14 cellular contexts compared by ENCODE assay signal in the genomic region with DNA sequence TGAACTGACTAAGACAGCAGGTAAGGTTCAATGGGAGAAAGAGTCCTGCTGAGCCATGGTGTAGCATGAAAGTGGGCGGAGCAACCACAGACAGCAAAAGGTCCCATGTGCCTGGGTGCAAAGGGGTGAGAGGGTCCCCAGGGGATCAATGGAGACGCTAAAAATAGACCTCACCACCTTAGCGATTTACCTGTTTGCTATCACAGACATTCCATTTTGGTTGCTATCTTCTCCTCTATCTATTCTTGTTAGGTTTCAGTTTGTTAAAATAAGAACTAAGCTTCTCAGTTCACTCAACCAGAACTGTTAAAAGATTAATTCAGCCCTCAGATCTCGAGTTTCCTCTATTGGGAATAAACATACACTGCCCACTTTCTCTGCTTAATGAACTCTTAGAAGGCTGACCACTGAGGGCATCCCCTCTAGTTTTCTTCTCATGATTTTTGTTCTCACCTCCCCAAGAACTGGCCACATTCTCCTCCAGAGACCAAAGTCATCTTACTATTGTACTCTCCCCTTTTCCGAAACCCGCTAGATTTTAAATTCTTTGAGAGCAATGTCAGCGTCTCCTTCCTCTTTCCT.
DNase-seq lines count a peak whose midpoint lies in the region; ATAC-seq and TF ChIP-seq lines count a peak whose summit lies in the region.
"Had no signal": no experiment of that assay in that cellular context is flagged by ENCODE, and none has a peak within 500 bp of the region (broad histone marks: within the 10 kb centered on the region; RNA-seq: fewer than 3 reads in every experiment).

No MANE protein-coding gene starts in this region.

- H3K27ac Mint-ChIP-seq in IgD-negative memory B cell = no peak overlapping the region
- H3K27ac Mint-ChIP-seq: activated CD4-positive, alpha-beta T cell treated with anti-CD3 and anti-CD28 coated beads, Interleukin-2, amount 10 ng/mL, durations not matched to agents 24 days and 14 days; activated T-helper 1 cell treated with anti-CD3 and anti-CD28 coated beads, Interleukin-12 subunit alpha, Interleukin-12 subunit beta, Interleukin-2, Interleukin-4 antibody, amounts not matched to agents 30 ng/mL and 10 ng/mL and 1 ng/mL, durations not matched to agents 14 hours and 24 hours and 36 hours had no signal

- TF ChIP-seq CTCF in GM20000 (IDR thresholded peaks at IDR 0.05; ENCODE audit: extremely low read depth, missing control alignments) (no peak), foreskin fibroblast (IDR thresholded peaks at IDR 0.05; ENCODE audit: low read depth, low read length) (no peak)

- H3K27me3 Mint-ChIP-seq in IgD-negative memory B cell = no peaks in the 10 kb centered on the region
- H3K27me3 Mint-ChIP-seq: activated CD4-positive, alpha-beta T cell treated with anti-CD3 and anti-CD28 coated beads, Interleukin-2, amount 10 ng/mL, durations not matched to agents 24 days and 14 days had no signal

- ATAC-seq in GM18511 (IDR thresholded peaks at IDR 0.05; ENCODE audit: unreplicated experiment) (peak; percentile 89), HG02885 (IDR thresholded peaks at IDR 0.05; ENCODE audit: poor library complexity, unreplicated experiment) (peak; percentile 80)
- ATAC-seq: heart right ventricle, lower lobe of right lung had no signal

- peaks cover 0 to 4% (median 0%) of the 10 kb centered on the region in 3 donors for H3K9me3 Mint-ChIP-seq in IgD-negative memory B cell
- H3K9me3 Mint-ChIP-seq: activated CD4-positive, alpha-beta T cell treated with anti-CD3 and anti-CD28 coated beads, Interleukin-2, amount 10 ng/mL, durations not matched to agents 24 days and 14 days; activated T-helper 1 cell treated with anti-CD3 and anti-CD28 coated beads, Interleukin-12 subunit alpha, Interleukin-12 subunit beta, Interleukin-2, Interleukin-4 antibody, amounts not matched to agents 30 ng/mL and 10 ng/mL and 1 ng/mL, durations not matched to agents 14 hours and 24 hours and 36 hours had no signal

- H3K4me1 Mint-ChIP-seq in IgD-negative memory B cell = peaks cover 11 to 29% (median 15%) of the 10 kb centered on the region in 3 donors
- H3K4me1 Mint-ChIP-seq: activated CD4-positive, alpha-beta T cell treated with anti-CD3 and anti-CD28 coated beads, Interleukin-2, amount 10 ng/mL, durations not matched to agents 24 days and 14 days had no signal

- no peaks in the 10 kb centered on the region for H3K36me3 Mint-ChIP-seq in IgD-negative memory B cell

- DNase-seq in GM20000 (ENCODE audit: low spot score) (peak; percentile 16), foreskin fibroblast (no peak), NCI-H82 treated with DMSO at 0.1 percent for 48 hours (lab: John Stamatoyannopoulos, UW; ENCODE audit: unreplicated experiment) (no peak), midbrain (lab: John Stamatoyannopoulos, UW) (no peak), NCI-H2029 (lab: John Stamatoyannopoulos, UW) (no peak)
- DNase-seq: activated CD4-positive, alpha-beta T cell treated with anti-CD3 and anti-CD28 coated beads, Interleukin-2, amount 10 ng/mL, durations not matched to agents 24 days and 14 days; BE2C; heart right ventricle; lower lobe of right lung; NK-92 treated with Interleukin-12 subunit alpha and Interleukin-12 subunit beta, amount 100 ng/mL, for 24 hours had no signal

- peak overlapping the region; percentile 36 to 88 (median 67) for H3K4me3 Mint-ChIP-seq in IgD-negative memory B cell
- H3K4me3 Mint-ChIP-seq: activated CD4-positive, alpha-beta T cell treated with anti-CD3 and anti-CD28 coated beads, Interleukin-2, amount 10 ng/mL, durations not matched to agents 24 days and 14 days; activated T-helper 1 cell treated with anti-CD3 and anti-CD28 coated beads, Interleukin-12 subunit alpha, Interleukin-12 subunit beta, Interleukin-2, Interleukin-4 antibody, amounts not matched to agents 30 ng/mL and 10 ng/mL and 1 ng/mL, durations not matched to agents 14 hours and 24 hours and 36 hours had no signal

- no peak overlapping the region for H3K4me3 ChIP-seq in foreskin fibroblast (ENCODE audit: low read depth in 1 of 2, low read length in 2 of 2)
- H3K4me3 ChIP-seq: heart right ventricle, lower lobe of right lung had no signal
